In the genomic region with DNA sequence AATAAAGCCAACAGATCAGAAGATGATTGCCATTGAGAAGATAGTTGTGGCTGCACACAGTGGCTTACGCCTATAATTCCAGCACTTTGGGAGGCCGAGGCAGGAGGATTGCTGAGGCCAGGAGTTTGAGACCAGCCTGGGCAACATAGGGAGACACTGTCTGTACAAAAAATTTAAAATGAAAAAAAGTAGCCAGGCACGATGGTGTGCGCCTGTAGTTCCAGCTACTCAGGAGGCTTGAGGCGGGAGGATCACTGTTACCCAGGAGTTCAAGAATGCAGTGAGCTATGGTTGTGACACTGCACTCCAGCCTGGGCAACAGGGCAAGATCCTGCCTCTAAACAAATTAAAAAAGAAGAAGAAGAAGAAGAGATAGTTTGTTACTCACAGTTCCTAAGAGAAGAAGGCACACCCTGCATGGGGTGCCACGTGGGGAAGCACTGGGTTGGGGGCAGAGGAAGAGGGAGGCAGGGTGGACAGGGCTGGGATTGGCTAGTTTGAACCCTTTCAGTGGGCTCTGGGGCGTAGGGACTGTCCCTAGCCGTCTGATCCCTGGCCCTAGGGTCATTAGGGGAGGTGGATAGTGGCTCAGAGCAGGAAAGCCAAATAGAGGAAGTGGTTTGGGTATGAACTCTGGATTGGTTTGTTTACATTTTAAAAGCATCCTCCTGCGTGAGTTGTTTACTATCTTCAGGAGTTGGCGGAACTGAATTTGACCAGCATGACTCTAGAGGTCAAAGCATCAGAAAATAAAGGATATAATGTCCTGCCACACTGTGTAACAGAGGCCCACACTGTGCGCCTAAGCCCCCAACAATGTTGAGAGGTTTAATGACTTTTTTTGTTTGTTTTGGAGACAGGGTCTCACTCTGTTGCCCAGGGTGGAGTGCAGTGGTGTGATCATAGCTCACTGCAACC, we compare ENCODE assay signal across 12 cellular contexts.
A peak's percentile ranks its signal among the peaks of the same experiment; 100 is the strongest.
DNase-seq lines count a peak whose midpoint lies in the region; ATAC-seq and TF ChIP-seq lines count a peak whose summit lies in the region.
"Had no signal": no experiment of that assay in that cellular context is flagged by ENCODE, and none has a peak within 500 bp of the region (broad histone marks: within the 10 kb centered on the region; RNA-seq: fewer than 3 reads in every experiment).

No MANE protein-coding gene starts in this region.

- no peak for TF ChIP-seq CTCF in neutrophil (IDR thresholded peaks at IDR 0.05)
- TF ChIP-seq CTCF in heart left ventricle (IDR thresholded peaks at IDR 0.05), result no peak

- WGBS in heart left ventricle, 4 donors, result 73 to 77% (median 76%) methylated on average over 11 of the region's 11 CpGs

- H3K27ac ChIP-seq in neutrophil (peak overlapping the region; percentile 81), heart left ventricle (no peak overlapping the region)

- peak; percentile 30 for DNase-seq in SIG-M5 treated with dmso at 0.1 percent for 504 hours (lab: John Stamatoyannopoulos, UW; ENCODE audit: unreplicated experiment)
- no peak for DNase-seq in SIG-M5 (lab: John Stamatoyannopoulos, UW)
- peak; percentile 32 for DNase-seq in HT1080 (ENCODE audit: low read depth)
- DNase-seq in UCSD-AML1 (lab: John Stamatoyannopoulos, UW; ENCODE audit: unreplicated experiment), result peak; percentile 21
- DNase-seq in H7, result no peak
- no peak for DNase-seq in stimulated activated CD4-positive, alpha-beta T cell treated with anti-CD3 and anti-CD28 coated beads, Interleukin-4, amount 100 ng/mL, for 4 hours
- no peak for DNase-seq in heart left ventricle
- DNase-seq: 8988T; head of caudate nucleus; stimulated activated CD4-positive, alpha-beta T cell treated with anti-CD3 and anti-CD28 coated beads, Interleukin-4, amount 100 ng/mL, for 1 hour had no signal

- H3K27me3 ChIP-seq in neutrophil, result peaks cover 3% of the 10 kb centered on the region
- no peaks in the 10 kb centered on the region for H3K27me3 ChIP-seq in H7 (ENCODE audit: control insufficient read depth, insufficient read depth, low read length)
- no peaks in the 10 kb centered on the region for H3K27me3 ChIP-seq in heart left ventricle

- H3K4me1 ChIP-seq in neutrophil (ENCODE audit: control insufficient read depth in 1 of 2, insufficient read depth in 1 of 2, low read depth in 1 of 2, low read length in 1 of 2) (peaks cover 0 to 26% of the 10 kb centered on the region in 2 experiments), heart left ventricle (peaks cover 0 to 9% (median 0%) of the 10 kb centered on the region in 12 donors)

- intact Hi-C loops in heart left ventricle (cut with DNase I), result no loop called here

- TF ChIP-seq POLR2A in heart left ventricle (IDR thresholded peaks at IDR 0.05), result no peak

- H3K9me3 ChIP-seq in neutrophil (no peaks in the 10 kb centered on the region), heart left ventricle (peaks cover 0 to 4% (median 0%) of the 10 kb centered on the region in 12 donors)

- no peak for ATAC-seq in heart left ventricle
- ATAC-seq: SK-N-SH treated with all-trans-retinoic acid at 6 μM for 48 hours had no signal

- H3K36me3 ChIP-seq in neutrophil, result no peaks in the 10 kb centered on the region
- H3K36me3 ChIP-seq in H7 (replicated peaks; ENCODE audit: control insufficient read depth, insufficient read depth, low read length), result no peaks in the 10 kb centered on the region
- no peaks in the 10 kb centered on the region for H3K36me3 ChIP-seq in heart left ventricle

- H3K4me3 ChIP-seq in neutrophil (ENCODE audit: low read depth in 1 of 2, low read length in 1 of 2) (peak overlapping the region in 1 of 2 experiments; percentile 4), H7 (ENCODE audit: insufficient read depth, low read depth, low read length) (no peak overlapping the region), heart left ventricle (no peak overlapping the region)

Comparison
In these comparisons a context has a peak if more than half of its experiments do, and no peak if none do; other contexts are left out.
1. DNase-seq: peak in SIG-M5 treated with dmso at 0.1 percent for 504 hours (single experiment), HT1080 (single experiment) and UCSD-AML1 (single experiment); none in SIG-M5 (single experiment), H7 (single experiment), stimulated activated CD4-positive, alpha-beta T cell treated with anti-CD3 and anti-CD28 coated beads, Interleukin-4, amount 100 ng/mL, for 4 hours (0 of 2) and heart left ventricle (0 of 5).